In genomic region chr7:42924223-42924877, GRCh38 we compare ENCODE assay signal across 1 cellular context.
TF ChIP-seq lines count a peak whose summit lies in the region.

No MANE protein-coding gene starts in this region.

TF ChIP-seq in HEK293, 187 proteins besides CTCF, POLR2A, EP300 and RAD21 (continued from another document):
- TF ChIP-seq, protein P1, sequence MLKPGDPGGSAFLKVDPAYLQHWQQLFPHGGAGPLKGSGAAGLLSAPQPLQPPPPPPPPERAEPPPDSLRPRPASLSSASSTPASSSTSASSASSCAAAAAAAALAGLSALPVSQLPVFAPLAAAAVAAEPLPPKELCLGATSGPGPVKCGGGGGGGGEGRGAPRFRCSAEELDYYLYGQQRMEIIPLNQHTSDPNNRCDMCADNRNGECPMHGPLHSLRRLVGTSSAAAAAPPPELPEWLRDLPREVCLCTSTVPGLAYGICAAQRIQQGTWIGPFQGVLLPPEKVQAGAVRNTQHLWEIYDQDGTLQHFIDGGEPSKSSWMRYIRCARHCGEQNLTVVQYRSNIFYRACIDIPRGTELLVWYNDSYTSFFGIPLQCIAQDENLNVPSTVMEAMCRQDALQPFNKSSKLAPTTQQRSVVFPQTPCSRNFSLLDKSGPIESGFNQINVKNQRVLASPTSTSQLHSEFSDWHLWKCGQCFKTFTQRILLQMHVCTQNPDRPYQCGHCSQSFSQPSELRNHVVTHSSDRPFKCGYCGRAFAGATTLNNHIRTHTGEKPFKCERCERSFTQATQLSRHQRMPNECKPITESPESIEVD (tag by site-specific recombination; IDR thresholded peaks at IDR 0.05): peak; percentile 49
- TF ChIP-seq, protein P2, sequence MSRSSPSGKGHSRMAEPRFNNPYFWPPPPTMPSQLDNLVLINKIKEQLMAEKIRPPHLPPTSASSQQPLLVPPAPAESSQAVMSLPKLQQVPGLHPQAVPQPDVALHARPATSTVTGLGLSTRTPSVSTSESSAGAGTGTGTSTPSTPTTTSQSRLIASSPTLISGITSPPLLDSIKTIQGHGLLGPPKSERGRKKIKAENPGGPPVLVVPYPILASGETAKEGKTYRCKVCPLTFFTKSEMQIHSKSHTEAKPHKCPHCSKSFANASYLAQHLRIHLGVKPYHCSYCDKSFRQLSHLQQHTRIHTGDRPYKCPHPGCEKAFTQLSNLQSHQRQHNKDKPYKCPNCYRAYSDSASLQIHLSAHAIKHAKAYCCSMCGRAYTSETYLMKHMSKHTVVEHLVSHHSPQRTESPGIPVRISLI (tag by site-specific recombination; IDR thresholded peaks at IDR 0.05): peak; percentile 91
- TF ChIP-seq ZNF707 (tag by site-specific recombination; IDR thresholded peaks at IDR 0.05): no peak
